14 cellular contexts compared by ENCODE assay signal in the genomic region with DNA sequence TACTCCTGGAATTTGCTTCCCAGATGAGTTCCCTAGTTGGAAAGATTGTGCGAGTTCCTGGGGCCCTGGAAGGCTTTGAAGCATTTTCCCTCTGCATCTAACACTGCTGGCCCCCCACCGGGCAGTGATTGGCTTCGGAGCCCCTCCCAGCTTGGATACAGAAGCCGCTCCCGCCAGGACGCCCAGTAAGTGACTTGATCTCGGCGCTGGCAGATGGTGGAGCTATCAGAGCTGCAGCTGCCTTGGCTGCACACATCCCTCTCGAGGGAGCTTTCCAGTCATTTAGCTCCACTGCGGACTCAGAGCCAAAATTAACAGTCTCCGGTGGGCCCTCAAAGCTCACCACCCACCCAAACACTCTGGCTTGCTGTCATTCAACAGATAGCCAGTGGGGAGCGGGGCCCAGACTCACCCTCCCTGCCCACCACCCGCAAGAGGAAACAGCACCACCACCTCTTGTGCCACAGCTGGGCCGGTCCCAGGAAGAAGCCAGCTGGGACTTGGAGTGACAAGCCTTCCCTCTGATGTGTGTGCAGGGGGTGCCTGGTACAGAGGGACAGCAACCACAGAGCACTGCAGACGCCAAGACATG.
A peak's percentile ranks its signal among the peaks of the same experiment; 100 is the strongest.
DNase-seq lines count a peak whose midpoint lies in the region; ATAC-seq and TF ChIP-seq lines count a peak whose summit lies in the region.
"Had no signal": no experiment of that assay in that cellular context is flagged by ENCODE, and none has a peak within 500 bp of the region (broad histone marks: within the 10 kb centered on the region; RNA-seq: fewer than 3 reads in every experiment).

No MANE protein-coding gene starts in this region.

- ATAC-seq in GM21576 (IDR thresholded peaks at IDR 0.05; ENCODE audit: unreplicated experiment): no peak
- no peak for ATAC-seq in HG03565 (IDR thresholded peaks at IDR 0.05; ENCODE audit: unreplicated experiment)
- no peak for ATAC-seq in CD4-positive, alpha-beta T cell (ENCODE audit: poor library complexity)
- ATAC-seq: gastroesophageal sphincter had no signal

- H3K27ac Mint-ChIP-seq in CD4-positive, alpha-beta T cell: no peak overlapping the region
- H3K27ac Mint-ChIP-seq in type B pancreatic cell: no peak overlapping the region

- no peak for TF ChIP-seq CTCF in A673 (conservative IDR thresholded peaks at IDR 0.05; ENCODE audit: low read depth, low read length)
- no peak for TF ChIP-seq CTCF in CD4-positive, alpha-beta T cell (IDR thresholded peaks at IDR 0.05)
- no peak for TF ChIP-seq CTCF in type B pancreatic cell (conservative IDR thresholded peaks at IDR 0.05)

- peak overlapping the region; percentile 44 for H3K9ac ChIP-seq in NT2/D1 (ENCODE audit: insufficient read length, low read depth)

- no peaks in the 10 kb centered on the region for H3K9me3 Mint-ChIP-seq in CD4-positive, alpha-beta T cell
- H3K9me3 Mint-ChIP-seq in type B pancreatic cell: no peaks in the 10 kb centered on the region

- H3K27me3 Mint-ChIP-seq in CD4-positive, alpha-beta T cell: peaks cover 19% of the 10 kb centered on the region
- H3K27me3 Mint-ChIP-seq in type B pancreatic cell: peaks cover 28% of the 10 kb centered on the region

- H3K36me3 ChIP-seq in A673 (ENCODE audit: insufficient read depth, low read length, poor library complexity, severe bottlenecking) (no peaks in the 10 kb centered on the region), NT2/D1 (ENCODE audit: insufficient read depth, insufficient read length, low read length) (no peaks in the 10 kb centered on the region)
- H3K36me3 ChIP-seq: gastroesophageal sphincter had no signal

- H3K4me1 ChIP-seq in A673 (ENCODE audit: insufficient read depth, low read length, poor library complexity, severe bottlenecking) (no peaks in the 10 kb centered on the region), NT2/D1 (ENCODE audit: insufficient read depth, insufficient read length) (peaks cover 16% of the 10 kb centered on the region)
- H3K4me1 ChIP-seq: gastroesophageal sphincter had no signal

- no peaks in the 10 kb centered on the region for H3K4me1 Mint-ChIP-seq in CD4-positive, alpha-beta T cell (ENCODE audit: low read depth)
- H3K4me1 Mint-ChIP-seq in type B pancreatic cell (ENCODE audit: unreplicated experiment): peaks cover 16% of the 10 kb centered on the region

- no peak overlapping the region for H3K4me3 Mint-ChIP-seq in CD4-positive, alpha-beta T cell
- H3K4me3 Mint-ChIP-seq in type B pancreatic cell: no peak overlapping the region

- CTCF ChIA-PET in A673 (lab: Charles Lee): no interaction called here
- CTCF ChIA-PET in CD4-positive, alpha-beta T cell (lab: Charles Lee): no interaction called here

- DNase-seq in A673 (ENCODE audit: low spot score) (peak; percentile 49), NCI-H1436 treated with DMSO at 0.1 percent for 48 hours (lab: John Stamatoyannopoulos, UW) (peak; percentile 21), NT2/D1 (ENCODE audit: low read depth, low spot score) (peak; percentile 82), islet precursor cell (peak; percentile 77), type B pancreatic cell (ENCODE audit: extremely low spot score, unreplicated experiment) (no peak)
- DNase-seq in CD4-positive, alpha-beta T cell: no peak
- DNase-seq: amniotic stem cell; effector CD8-positive, alpha-beta T cell; EL; T1000 had no signal

- H3K27ac ChIP-seq in A673 (ENCODE audit: low read depth, low read length, poor library complexity, severe bottlenecking): no peak overlapping the region
- H3K27ac ChIP-seq in CD4-positive, alpha-beta T cell (ENCODE audit: low read depth, low read length): no peak overlapping the region
- H3K27ac ChIP-seq: gastroesophageal sphincter had no signal

- H3K36me3 Mint-ChIP-seq in CD4-positive, alpha-beta T cell (ENCODE audit: low read depth): no peaks in the 10 kb centered on the region
- no peaks in the 10 kb centered on the region for H3K36me3 Mint-ChIP-seq in type B pancreatic cell

- peaks cover 12% of the 10 kb centered on the region for H3K27me3 ChIP-seq in A673 (replicated peaks; ENCODE audit: insufficient read depth, low read depth, low read length, poor library complexity)
- no peaks in the 10 kb centered on the region for H3K27me3 ChIP-seq in NT2/D1 (ENCODE audit: insufficient read depth, insufficient read length)
- peaks cover 6% of the 10 kb centered on the region for H3K27me3 ChIP-seq in CD4-positive, alpha-beta T cell (ENCODE audit: control insufficient read depth, insufficient read depth, low read length)

- BruUV-seq in A673 (replicated peaks; lab: Mats Ljungman, UMichigan): no TSS peak

- H3K9me3 ChIP-seq in A673 (ENCODE audit: low read depth, low read length, poor library complexity, severe bottlenecking) (no peaks in the 10 kb centered on the region), NT2/D1 (ENCODE audit: insufficient read depth, low read length) (no peaks in the 10 kb centered on the region)
- no peaks in the 10 kb centered on the region for H3K9me3 ChIP-seq in CD4-positive, alpha-beta T cell (ENCODE audit: control insufficient read depth, low read length)

- intact Hi-C loops in A673 (cut with micrococcal nuclease; ENCODE audit: unreplicated experiment): no loop called here
- intact Hi-C loops in CD4-positive, alpha-beta T cell (cut with DNase I, micrococcal nuclease): no loop called here

- POLR2A ChIA-PET in A673 (lab: Charles Lee; ENCODE audit: low non-redundant PET): no interaction called here
- POLR2A ChIA-PET in CD4-positive, alpha-beta T cell (lab: Charles Lee): no interaction called here

- H3K4me3 ChIP-seq in A673 (ENCODE audit: low read depth, low read length, poor library complexity, severe bottlenecking) (no peak overlapping the region), NT2/D1 (ENCODE audit: insufficient read length, low read depth) (no peak overlapping the region)
- H3K4me3 ChIP-seq: gastroesophageal sphincter, lung had no signal

Comparison
In these comparisons a context has a peak if more than half of its experiments do, and no peak if none do; other contexts are left out.
1. DNase-seq: peak in A673 (single experiment), NCI-H1436 treated with DMSO at 0.1 percent for 48 hours (single experiment), NT2/D1 (single experiment) and islet precursor cell (single experiment); none in CD4-positive, alpha-beta T cell (0 of 10) and type B pancreatic cell (single experiment).